8 cellular contexts compared by ENCODE assay signal in genomic region chr19:40974633-40975037, GRCh38. TPM values are rescaled to one million over a fixed set of nuclear protein-coding genes. Genes with fewer than 3 reads are reported as not detected.
DNase-seq lines count a peak whose midpoint lies in the region; ATAC-seq and TF ChIP-seq lines count a peak whose summit lies in the region.

No MANE protein-coding gene starts in this region.

- peaks cover 48% of the 10 kb centered on the region for H3K4me1 Mint-ChIP-seq in activated CD4-positive, alpha-beta memory T cell treated with anti-CD3 and anti-CD28 coated beads, Interleukin-2, amount 10 ng/mL, durations not matched to agents 7 days and 5 days
- peaks cover 5% of the 10 kb centered on the region for H3K4me1 Mint-ChIP-seq in memory B cell

- CTCF ChIA-PET in A673 (lab: Charles Lee) = interaction anchor here (0.6 to 1.0 kb wide), 2 partner anchors 169 to 395 kb away, joined by 4 to 7 read pairs; no protein-coding TSS in a partner anchor
- CTCF ChIA-PET in activated CD4-positive, alpha-beta memory T cell treated with anti-CD3 and anti-CD28 coated beads, Interleukin-2, amount 10 ng/mL, durations not matched to agents 7 days and 5 days (lab: Charles Lee) = interaction anchor here (0.6 to 2.6 kb wide), 11 partner anchors 11 to 1205 kb away, joined by 3 to 27 read pairs (median 3); partner anchors contain the start of genes ACTMAP and SNRPA

- no peak overlapping the region for H3K27ac ChIP-seq in A673 (ENCODE audit: low read depth, low read length, poor library complexity, severe bottlenecking)

- H3K27me3 ChIP-seq in A673 (replicated peaks; ENCODE audit: insufficient read depth, low read depth, low read length, poor library complexity) = no peaks in the 10 kb centered on the region

- no peaks in the 10 kb centered on the region for H3K9me3 Mint-ChIP-seq in activated CD4-positive, alpha-beta memory T cell treated with anti-CD3 and anti-CD28 coated beads, Interleukin-2, amount 10 ng/mL, durations not matched to agents 7 days and 5 days
- H3K9me3 Mint-ChIP-seq in memory B cell = peaks cover 2% of the 10 kb centered on the region

- no peak overlapping the region for H3K4me3 ChIP-seq in A673 (ENCODE audit: low read depth, low read length, poor library complexity, severe bottlenecking)

- H3K27me3 Mint-ChIP-seq in activated CD4-positive, alpha-beta memory T cell treated with anti-CD3 and anti-CD28 coated beads, Interleukin-2, amount 10 ng/mL, durations not matched to agents 7 days and 5 days = peaks cover 2% of the 10 kb centered on the region
- H3K27me3 Mint-ChIP-seq in memory B cell = peaks cover 22% of the 10 kb centered on the region

- intact Hi-C loops in A673 (cut with micrococcal nuclease; ENCODE audit: unreplicated experiment) = loop anchor here (2.0 to 10.0 kb wide), 3 partner anchors 168 to 310 kb away; no protein-coding TSS in a partner anchor

- H3K27ac Mint-ChIP-seq in activated CD4-positive, alpha-beta memory T cell treated with anti-CD3 and anti-CD28 coated beads, Interleukin-2, amount 10 ng/mL, durations not matched to agents 7 days and 5 days = no peak overlapping the region
- H3K27ac Mint-ChIP-seq in memory B cell = no peak overlapping the region

- no peaks in the 10 kb centered on the region for H3K9me3 ChIP-seq in A673 (ENCODE audit: low read depth, low read length, poor library complexity, severe bottlenecking)

- no peak overlapping the region for H3K4me3 Mint-ChIP-seq in activated CD4-positive, alpha-beta memory T cell treated with anti-CD3 and anti-CD28 coated beads, Interleukin-2, amount 10 ng/mL, durations not matched to agents 7 days and 5 days
- H3K4me3 Mint-ChIP-seq in memory B cell = no peak overlapping the region

- no peaks in the 10 kb centered on the region for H3K4me1 ChIP-seq in A673 (ENCODE audit: insufficient read depth, low read length, poor library complexity, severe bottlenecking)

- POLR2A ChIA-PET in A673 (lab: Charles Lee; ENCODE audit: low non-redundant PET) = no interaction called here
- POLR2A ChIA-PET in activated CD4-positive, alpha-beta memory T cell treated with anti-CD3 and anti-CD28 coated beads, Interleukin-2, amount 10 ng/mL, durations not matched to agents 7 days and 5 days (lab: Charles Lee) = interaction anchor here (0.7 kb wide), 1 partner anchor 224 kb away, joined by 6 read pairs; the partner anchor contains the start of gene SNRPA

- ATAC-seq in memory B cell (ENCODE audit: low read depth) = peak; percentile 87
- no peak for ATAC-seq in GM18873 (IDR thresholded peaks at IDR 0.05; ENCODE audit: low FRiP score, unreplicated experiment)

- TF ChIP-seq CTCF in A673 (conservative IDR thresholded peaks at IDR 0.05; ENCODE audit: low read depth, low read length) (peak; percentile 86), GM20000 (IDR thresholded peaks at IDR 0.05; ENCODE audit: extremely low read depth, missing control alignments) (peak; percentile 64)

- no TSS peak for BruUV-seq in A673 (replicated peaks; lab: Mats Ljungman, UMichigan)

- H3K36me3 ChIP-seq in A673 (ENCODE audit: insufficient read depth, low read length, poor library complexity, severe bottlenecking) = no peaks in the 10 kb centered on the region

- DNase-seq in A673 (ENCODE audit: low spot score) = peak; percentile 82
- DNase-seq in GM20000 (ENCODE audit: low spot score) = peak; percentile 79
- DNase-seq in NCI-H748 treated with DMSO at 0.1 percent for 48 hours (lab: John Stamatoyannopoulos, UW) = peak; percentile 25
- peak; percentile 82 for DNase-seq in activated CD4-positive, alpha-beta memory T cell treated with anti-CD3 and anti-CD28 coated beads, Interleukin-2, amount 10 ng/mL, durations not matched to agents 7 days and 5 days
- peak; percentile 63 for DNase-seq in effector CD8-positive, alpha-beta T cell (lab: John Stamatoyannopoulos, UW)
- DNase-seq in memory B cell (ENCODE audit: low spot score in 2 of 2) = peak; percentile 67 to 69
- peak; percentile 47 to 50 for DNase-seq in stimulated activated CD8-positive, alpha-beta memory T cell treated with anti-CD3 and anti-CD28 coated beads, Interleukin-15, amount 100 ng/mL, for 48 hours (ENCODE audit: low read depth in 2 of 2)

- no peaks in the 10 kb centered on the region for H3K36me3 Mint-ChIP-seq in activated CD4-positive, alpha-beta memory T cell treated with anti-CD3 and anti-CD28 coated beads, Interleukin-2, amount 10 ng/mL, durations not matched to agents 7 days and 5 days (ENCODE audit: low read depth)
- no peaks in the 10 kb centered on the region for H3K36me3 Mint-ChIP-seq in memory B cell

RNA-seq across cellular contexts. Expression of gene CYP2B6, which starts 16.4 kb away (rescaled TPM):
- not detected in 2 replicates for total RNA-seq in A673 (2021)
- not detected for total RNA-seq in activated CD4-positive, alpha-beta memory T cell treated with anti-CD3 and anti-CD28 coated beads, Interleukin-2, amount 10 ng/mL, durations not matched to agents 7 days and 5 days

Comparison
In these comparisons a context has a peak if more than half of its experiments do, and no peak if none do; other contexts are left out.
1. DNase-seq: peak in every context shown above with its lines; median percentile 82 in A673; 82 in activated CD4-positive, alpha-beta memory T cell treated with anti-CD3 and anti-CD28 coated beads, Interleukin-2, amount 10 ng/mL, durations not matched to agents 7 days and 5 days; 79 in GM20000; 68 in memory B cell; 63 in effector CD8-positive, alpha-beta T cell; 48 in stimulated activated CD8-positive, alpha-beta memory T cell treated with anti-CD3 and anti-CD28 coated beads, Interleukin-15, amount 100 ng/mL, for 48 hours; 25 in NCI-H748 treated with DMSO at 0.1 percent for 48 hours.